In genomic region chrX:40933132-40934078, GRCh38 we compare ENCODE assay signal across 8 cellular contexts.
DNase-seq lines count a peak whose midpoint lies in the region; ATAC-seq and TF ChIP-seq lines count a peak whose summit lies in the region.

No MANE protein-coding gene starts in this region.

- H3K4me1 ChIP-seq in heart right ventricle (peaks cover 0 to 27% (median 3%) of the 10 kb centered on the region in 9 donors), skeletal muscle satellite cell (ENCODE audit: control insufficient read depth, insufficient read depth, low read length) (peaks cover 30% of the 10 kb centered on the region)

- H3K4me2 ChIP-seq in skeletal muscle satellite cell (ENCODE audit: low read length), result peak overlapping the region; percentile 79

- no peaks in the 10 kb centered on the region for H3K36me3 Mint-ChIP-seq in activated T-helper 2 cell treated with anti-CD3 and anti-CD28 coated beads, Interferon-gamma antibody, Interleukin-2, Interleukin-4, amounts not matched to agents 10 μg/mL and 5 μg/mL and 100 μg/mL, durations not matched to agents 14 hours and 24 hours and 36 hours (ENCODE audit: low read depth)

- peak overlapping the region; percentile 74 for H3K9ac ChIP-seq in skeletal muscle satellite cell (ENCODE audit: low read depth, low read length)

- intact Hi-C loops in activated T-helper 2 cell treated with anti-CD3 and anti-CD28 coated beads, Interferon-gamma antibody, Interleukin-2, Interleukin-4, amounts not matched to agents 10 μg/mL and 5 μg/mL and 100 μg/mL, durations not matched to agents 14 hours and 24 hours and 36 hours (cut with micrococcal nuclease), result loop anchor here (1.0 to 10.0 kb wide), 5 partner anchors 20 to 581 kb away; partner anchors contain the start of gene USP9X
- intact Hi-C loops in heart right ventricle (cut with DNase I), result loop anchor here in 1 of 10 donors (10.0 kb wide), 1 partner anchor 71 kb away; no protein-coding TSS in a partner anchor

- DNase-seq in EH (ENCODE audit: low read depth), result peak; percentile 86
- DNase-seq in NCI-H2171 (lab: John Stamatoyannopoulos, UW), result peak; percentile 33
- peak; percentile 12 for DNase-seq in activated T-helper 2 cell treated with anti-CD3 and anti-CD28 coated beads, Interferon-gamma antibody, Interleukin-2, Interleukin-4, amounts not matched to agents 10 μg/mL and 5 μg/mL and 100 μg/mL, durations not matched to agents 14 hours and 24 hours and 36 hours (ENCODE audit: low spot score)
- DNase-seq in heart right ventricle, result peak in 1 of 2 donors; percentile 33
- DNase-seq in NCI-H2081 (lab: John Stamatoyannopoulos, UW), result no peak

- H3K4me3 Mint-ChIP-seq in activated T-helper 2 cell treated with anti-CD3 and anti-CD28 coated beads, Interferon-gamma antibody, Interleukin-2, Interleukin-4, amounts not matched to agents 10 μg/mL and 5 μg/mL and 100 μg/mL, durations not matched to agents 14 hours and 24 hours and 36 hours (ENCODE audit: low read depth), result peak overlapping the region; percentile 54

- peaks cover 17% of the 10 kb centered on the region for H3K4me1 Mint-ChIP-seq in activated T-helper 2 cell treated with anti-CD3 and anti-CD28 coated beads, Interferon-gamma antibody, Interleukin-2, Interleukin-4, amounts not matched to agents 10 μg/mL and 5 μg/mL and 100 μg/mL, durations not matched to agents 14 hours and 24 hours and 36 hours (ENCODE audit: low read depth)

- TF ChIP-seq CTCF in heart right ventricle (IDR thresholded peaks at IDR 0.05), result no peak

- H3K36me3 ChIP-seq in heart right ventricle (no peaks in the 10 kb centered on the region), skeletal muscle satellite cell (ENCODE audit: insufficient read depth, low read length) (no peaks in the 10 kb centered on the region)

- 28 to 45% methylated on average over 11 of the region's 11 CpGs for WGBS in heart right ventricle, 2 donors

- H3K27ac ChIP-seq in heart right ventricle, result peak overlapping the region; percentile 13 to 84 (median 63)

- H3K9me3 ChIP-seq in heart right ventricle, result peaks cover 0 to 6% (median 0%) of the 10 kb centered on the region in 11 donors
- H3K9me3 ChIP-seq in skeletal muscle satellite cell (replicated peaks; ENCODE audit: low read length), result no peaks in the 10 kb centered on the region

- peak overlapping the region; percentile 90 for H3K27ac Mint-ChIP-seq in activated T-helper 2 cell treated with anti-CD3 and anti-CD28 coated beads, Interferon-gamma antibody, Interleukin-2, Interleukin-4, amounts not matched to agents 10 μg/mL and 5 μg/mL and 100 μg/mL, durations not matched to agents 14 hours and 24 hours and 36 hours

- H3K27me3 Mint-ChIP-seq in activated T-helper 2 cell treated with anti-CD3 and anti-CD28 coated beads, Interferon-gamma antibody, Interleukin-2, Interleukin-4, amounts not matched to agents 10 μg/mL and 5 μg/mL and 100 μg/mL, durations not matched to agents 14 hours and 24 hours and 36 hours (ENCODE audit: low read depth), result no peaks in the 10 kb centered on the region

- H3K9me3 Mint-ChIP-seq in activated T-helper 2 cell treated with anti-CD3 and anti-CD28 coated beads, Interferon-gamma antibody, Interleukin-2, Interleukin-4, amounts not matched to agents 10 μg/mL and 5 μg/mL and 100 μg/mL, durations not matched to agents 14 hours and 24 hours and 36 hours, result peaks cover 4% of the 10 kb centered on the region

- H3K27me3 ChIP-seq in heart right ventricle, result peaks cover 0 to 11% (median 0%) of the 10 kb centered on the region in 7 donors
- peaks cover 4% of the 10 kb centered on the region for H3K27me3 ChIP-seq in skeletal muscle satellite cell (ENCODE audit: control insufficient read depth, insufficient read depth, low read length)

- peak; percentile 41 to 81 (median 70) for ATAC-seq in heart right ventricle
- ATAC-seq in GM19395 (IDR thresholded peaks at IDR 0.05; ENCODE audit: unreplicated experiment), result no peak
- ATAC-seq in HG02884 (IDR thresholded peaks at IDR 0.05; ENCODE audit: unreplicated experiment), result no peak

- H3K4me3 ChIP-seq in heart right ventricle (peak overlapping the region in 8 of 10 donors; percentile 7 to 36 (median 24)), skeletal muscle satellite cell (ENCODE audit: low read length) (peak overlapping the region; percentile 55)

Comparison
In these comparisons a context has a peak if more than half of its experiments do, and no peak if none do; other contexts are left out.
1. DNase-seq: peak in EH (single experiment), NCI-H2171 (single experiment) and activated T-helper 2 cell treated with anti-CD3 and anti-CD28 coated beads, Interferon-gamma antibody, Interleukin-2, Interleukin-4, amounts not matched to agents 10 μg/mL and 5 μg/mL and 100 μg/mL, durations not matched to agents 14 hours and 24 hours and 36 hours (single experiment); none in NCI-H2081 (0 of 2).
2. ATAC-seq: peak in heart right ventricle (8 of 8); none in GM19395 (single experiment) and HG02884 (single experiment).